Comparison of ENCODE assay signal across 24 cellular contexts in genomic region chr1:39210649-39211048, GRCh38.
"Had no signal": no experiment of that assay in that cellular context is flagged by ENCODE, and none has a peak within 500 bp of the region (broad histone marks: within the 10 kb centered on the region; RNA-seq: fewer than 3 reads in every experiment).

No MANE protein-coding gene starts in this region.

- FAIRE-seq: endothelial cell of umbilical vein, islet of Langerhans, urothelium cell line had no signal

- H3K36me3 ChIP-seq: heart left ventricle, neural progenitor cell, ovary, thoracic aorta had no signal

- ATAC-seq: foreskin keratinocyte; heart left ventricle; left lobe of liver; naive thymus-derived CD4-positive, alpha-beta T cell; stimulated activated memory B cell treated with anti-CD40 and anti-IgM and Interleukin-4, amounts not matched to agents 10 μg/mL and 1 μg/mL and 100 μg/mL, for 72 hours had no signal

- H3K9me3 ChIP-seq: heart left ventricle, ovary, right atrium auricular region, stomach, thoracic aorta had no signal

- H3K4me3 ChIP-seq: coronary artery, heart left ventricle, neural progenitor cell, ovary, right atrium auricular region, stomach, thoracic aorta had no signal

- H3K27ac ChIP-seq: coronary artery, foreskin keratinocyte, neural progenitor cell, ovary, right atrium auricular region, stomach had no signal

- H3K36me3 Mint-ChIP-seq: stimulated activated memory B cell treated with anti-CD40 and anti-IgM and Interleukin-4, amounts not matched to agents 10 μg/mL and 1 μg/mL and 100 μg/mL, for 72 hours had no signal

- H3K4me3 Mint-ChIP-seq: endodermal cell; neural progenitor cell; stimulated activated memory B cell treated with anti-CD40 and anti-IgM and Interleukin-4, amounts not matched to agents 10 μg/mL and 1 μg/mL and 100 μg/mL, for 72 hours; type B pancreatic cell had no signal

- H3K27me3 ChIP-seq: foreskin keratinocyte, heart left ventricle, neural progenitor cell, ovary, right atrium auricular region, stomach had no signal

- DNase-seq: effector CD4-positive, alpha-beta T cell; endodermal cell; erythroblast; foreskin keratinocyte; heart left ventricle; hippocampal formation; kidney glomerular epithelial cell; mammary epithelial cell; naive thymus-derived CD4-positive, alpha-beta T cell; nucleus accumbens; ovary; stimulated activated CD4-positive, alpha-beta T cell treated with anti-CD3 and anti-CD28 coated beads, Interleukin-4, amount 100 ng/mL, for 1 hour; stomach; substantia nigra had no signal

- H3K9me3 Mint-ChIP-seq: endodermal cell; neural progenitor cell; stimulated activated memory B cell treated with anti-CD40 and anti-IgM and Interleukin-4, amounts not matched to agents 10 μg/mL and 1 μg/mL and 100 μg/mL, for 72 hours; type B pancreatic cell had no signal

- H3K27ac Mint-ChIP-seq: endodermal cell; neural progenitor cell; stimulated activated memory B cell treated with anti-CD40 and anti-IgM and Interleukin-4, amounts not matched to agents 10 μg/mL and 1 μg/mL and 100 μg/mL, for 72 hours; type B pancreatic cell had no signal

- H3K27me3 Mint-ChIP-seq: naive thymus-derived CD4-positive, alpha-beta T cell; stimulated activated memory B cell treated with anti-CD40 and anti-IgM and Interleukin-4, amounts not matched to agents 10 μg/mL and 1 μg/mL and 100 μg/mL, for 72 hours; type B pancreatic cell had no signal
